ENCODE assay signal across 18 cellular contexts in the genomic region with DNA sequence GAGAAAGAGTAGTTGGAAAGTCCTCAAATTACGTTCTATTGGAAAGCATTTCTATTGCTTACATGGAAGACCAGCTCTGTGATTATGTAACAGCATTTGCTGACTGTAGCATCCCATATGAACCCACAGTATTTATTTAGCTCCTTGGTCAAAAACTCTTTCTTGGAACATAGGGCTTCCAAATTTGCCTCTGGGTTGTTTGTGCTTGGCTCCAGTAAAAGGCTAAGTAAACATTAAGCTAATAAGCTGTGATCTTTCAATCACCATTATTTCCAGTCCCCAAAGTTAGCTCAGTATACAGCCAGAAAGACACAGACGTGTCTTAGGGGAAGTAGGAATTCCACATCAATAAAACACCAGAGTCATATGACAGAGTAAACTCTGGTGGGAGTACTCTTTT.
DNase-seq lines count a peak whose midpoint lies in the region; TF ChIP-seq lines count a peak whose summit lies in the region.
"Had no signal": no experiment of that assay in that cellular context is flagged by ENCODE, and none has a peak within 500 bp of the region (broad histone marks: within the 10 kb centered on the region; RNA-seq: fewer than 3 reads in every experiment).

No MANE protein-coding gene starts in this region.

- H3K79me2 ChIP-seq in mesendoderm (ENCODE audit: control insufficient read depth, insufficient read depth, low read length), result no peaks in the 10 kb centered on the region

- TF ChIP-seq CTCF in 22Rv1 (IDR thresholded peaks at IDR 0.05), result no peak
- TF ChIP-seq CTCF in LNCaP clone FGC (IDR thresholded peaks at IDR 0.05; ENCODE audit: control insufficient read depth, extremely low read depth, insufficient read depth), result no peak

- no CpG with 5 or more reads among the region's 2 CpGs for WGBS in mesendoderm (ENCODE audit: extremely low coverage, insufficient coverage, low lambda C conversion rate)

- H2AK5ac ChIP-seq in mesendoderm (ENCODE audit: low read length), result no peak overlapping the region

- H2BK120ac ChIP-seq in mesendoderm (ENCODE audit: low read depth, low read length), result no peak overlapping the region

- DNase-seq in LNCaP clone FGC (ENCODE audit: low read depth), result peak; percentile 95
- DNase-seq in fibroblast of peridontal ligament (ENCODE audit: extremely low read depth), result peak; percentile 50
- no peak for DNase-seq in mesendoderm
- no peak for DNase-seq in NCI-H345 (lab: John Stamatoyannopoulos, UW)
- no peak for DNase-seq in superior temporal gyrus (ENCODE audit: extremely low spot score)
- DNase-seq in NCI-H2171 treated with DMSO at 0.1 percent for 48 hours (lab: John Stamatoyannopoulos, UW), result no peak
- DNase-seq in NCI-H82 (lab: John Stamatoyannopoulos, UW), result no peak
- DNase-seq: AML-193; Caco-2; Calu3; CD4-positive, alpha-beta T cell; CD8-positive, alpha-beta T cell; DMS79 treated with DMSO at 0.1 percent for 48 hours; GF-D8 had no signal

- no peaks in the 10 kb centered on the region for H3K36me3 ChIP-seq in mesendoderm (ENCODE audit: control insufficient read depth, insufficient read depth, low read length)
- H3K36me3 ChIP-seq: BLaER1 treated with 17β-estradiol and CSF1 and Interleukin-3, amounts not matched to agents 10 nM and 100 nM had no signal

- H3K27ac ChIP-seq in 22Rv1 (peak overlapping the region; percentile 47), mesendoderm (ENCODE audit: low read depth, low read length) (no peak overlapping the region)
- H3K27ac ChIP-seq: A549; BLaER1 treated with 17β-estradiol and CSF1 and Interleukin-3, amounts not matched to agents 10 nM and 100 nM; C4-2B had no signal

- peak overlapping the region; percentile 57 for H2BK15ac ChIP-seq in mesendoderm (replicated peaks; ENCODE audit: low read depth)

- no peak overlapping the region for H3K18ac ChIP-seq in mesendoderm (ENCODE audit: low read length)

- H4K5ac ChIP-seq in mesendoderm (ENCODE audit: low read length), result no peak overlapping the region

- H3K56ac ChIP-seq in mesendoderm (ENCODE audit: low read length), result no peak overlapping the region

- H3K4ac ChIP-seq in mesendoderm (ENCODE audit: low read depth, low read length), result no peak overlapping the region

- no peaks in the 10 kb centered on the region for H3K79me1 ChIP-seq in mesendoderm (ENCODE audit: low read length)

- H3K23ac ChIP-seq in mesendoderm (ENCODE audit: low read length), result no peak overlapping the region

- no peak overlapping the region for H2BK5ac ChIP-seq in mesendoderm (ENCODE audit: low read length)

- H4K8ac ChIP-seq in mesendoderm (ENCODE audit: low read depth, low read length), result peak overlapping the region; percentile 56

- H3K27me3 ChIP-seq in mesendoderm (ENCODE audit: insufficient read depth, low read length, poor library complexity), result no peaks in the 10 kb centered on the region
- H3K27me3 ChIP-seq: BLaER1 treated with 17β-estradiol and CSF1 and Interleukin-3, amounts not matched to agents 10 nM and 100 nM had no signal

- H3K4me3 ChIP-seq in LNCaP clone FGC (ENCODE audit: low read depth, low read length), result no peak overlapping the region
- H3K4me3 ChIP-seq in mesendoderm (ENCODE audit: low read length), result no peak overlapping the region
- H3K4me3 ChIP-seq: A549; BLaER1 treated with 17β-estradiol and CSF1 and Interleukin-3, amounts not matched to agents 10 nM and 100 nM had no signal

- H3K4me1 ChIP-seq in mesendoderm (ENCODE audit: control insufficient read depth, low read depth, low read length), result no peaks in the 10 kb centered on the region
- H3K4me1 ChIP-seq: A549 had no signal

- no peak overlapping the region for H3K9ac ChIP-seq in mesendoderm (ENCODE audit: low read length)
- H3K9ac ChIP-seq: BLaER1 treated with 17β-estradiol and CSF1 and Interleukin-3, amounts not matched to agents 10 nM and 100 nM had no signal

- no peak overlapping the region for H3K4me2 ChIP-seq in mesendoderm (ENCODE audit: low read length)
- H3K4me2 ChIP-seq: A549; BLaER1 treated with 17β-estradiol and CSF1 and Interleukin-3, amounts not matched to agents 10 nM and 100 nM had no signal

Comparison
In these comparisons a context has a peak if more than half of its experiments do, and no peak if none do; other contexts are left out.
1. DNase-seq: peak in LNCaP clone FGC (single experiment) and fibroblast of peridontal ligament (single experiment); none in mesendoderm (single experiment), NCI-H345 (single experiment), superior temporal gyrus (single experiment), NCI-H2171 treated with DMSO at 0.1 percent for 48 hours (single experiment) and NCI-H82 (single experiment).